8 cellular contexts compared by ENCODE assay signal in the genomic region with DNA sequence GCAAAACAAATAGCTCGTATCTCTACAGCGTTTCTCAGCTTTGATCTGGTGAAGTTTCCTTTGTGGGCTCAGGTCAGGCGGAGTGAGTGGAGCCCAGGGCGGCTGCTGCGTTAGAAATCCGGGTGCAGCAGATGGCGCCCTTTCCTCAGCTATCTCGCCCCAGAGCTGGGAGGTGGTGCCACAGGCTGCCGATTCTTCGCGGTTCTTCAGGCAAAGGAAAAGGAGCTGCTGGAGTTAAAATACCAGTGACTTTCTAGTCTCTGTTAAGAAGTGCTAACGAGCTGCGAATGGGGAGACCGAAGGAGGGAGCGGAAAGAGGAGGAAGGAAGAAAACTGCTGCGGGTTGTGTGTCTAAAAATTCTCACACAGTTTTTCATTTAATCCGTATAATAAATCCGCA.
DNase-seq lines count a peak whose midpoint lies in the region; ATAC-seq and TF ChIP-seq lines count a peak whose summit lies in the region.

No MANE protein-coding gene starts in this region.

- no peak overlapping the region for H3K4me2 ChIP-seq in H9 (ENCODE audit: insufficient read depth, insufficient read length, low read length)
- H3K4me2 ChIP-seq in Loucy (ENCODE audit: low read depth, low read length, poor library complexity, severe bottlenecking) = peak overlapping the region; percentile 53

- H2BK120ac ChIP-seq in H9 (ENCODE audit: low read depth, low read length, poor library complexity, severe bottlenecking) = no peak overlapping the region

- H3K36me3 ChIP-seq in Loucy (ENCODE audit: insufficient read depth, low read length) = no peaks in the 10 kb centered on the region
- no peaks in the 10 kb centered on the region for H3K36me3 ChIP-seq in colonic mucosa
- H3K36me3 ChIP-seq in lower lobe of right lung = no peaks in the 10 kb centered on the region

- H3K14ac ChIP-seq in H9 (ENCODE audit: insufficient read depth, low read length) = no peak overlapping the region

- no peak overlapping the region for H2BK20ac ChIP-seq in H9 (ENCODE audit: low read depth, low read length, poor library complexity, severe bottlenecking)

- no peak overlapping the region for H3K4ac ChIP-seq in H9 (ENCODE audit: low read depth, low read length)

- intact Hi-C loops in activated CD4-positive, alpha-beta T cell treated with anti-CD3 and anti-CD28 coated beads for 36 hours (cut with DNase I, micrococcal nuclease) = loop anchor here (1.0 to 10.0 kb wide), 3 partner anchors 43 to 1101 kb away; no protein-coding TSS in a partner anchor
- intact Hi-C loops in colonic mucosa (cut with DNase I) (loop anchor here (5.0 kb wide), 1 partner anchor 599 kb away; no protein-coding TSS in a partner anchor), lower lobe of right lung (cut with DNase I) (no loop called here)

- H3K27ac ChIP-seq in H9 (ENCODE audit: insufficient read length, low read depth, low read length) = no peak overlapping the region
- H3K27ac ChIP-seq in colonic mucosa = no peak overlapping the region
- H3K27ac ChIP-seq in lower lobe of right lung = no peak overlapping the region

- H3K23ac ChIP-seq in H9 (ENCODE audit: insufficient read length, low read depth, low read length) = no peak overlapping the region

- no peak overlapping the region for H2BK15ac ChIP-seq in H9 (ENCODE audit: low read depth, low read length)

- no peaks in the 10 kb centered on the region for H3K36me3 Mint-ChIP-seq in H9 (ENCODE audit: insufficient read depth in 1 of 3, low read depth in 3 of 3)
- H3K36me3 Mint-ChIP-seq in activated CD4-positive, alpha-beta T cell treated with anti-CD3 and anti-CD28 coated beads for 36 hours (ENCODE audit: low read depth) = no peaks in the 10 kb centered on the region

- H3K27me3 Mint-ChIP-seq in H9 (ENCODE audit: low read depth) = peaks cover 14% of the 10 kb centered on the region
- H3K27me3 Mint-ChIP-seq in activated CD4-positive, alpha-beta T cell treated with anti-CD3 and anti-CD28 coated beads for 36 hours = peaks cover 23% of the 10 kb centered on the region

- H3K18ac ChIP-seq in H9 (ENCODE audit: insufficient read length, low read depth, low read length) = no peak overlapping the region

- no peak overlapping the region for H2AK5ac ChIP-seq in H9 (ENCODE audit: insufficient read length, low read length)

- H3F3A ChIP-seq in Loucy (ENCODE audit: low read depth) = no peaks in the 10 kb centered on the region

- CTCF ChIA-PET in activated CD4-positive, alpha-beta T cell treated with anti-CD3 and anti-CD28 coated beads for 36 hours (lab: Charles Lee) = interaction anchor here (0.6 to 3.1 kb wide), 29 partner anchors 8 to 759 kb away, joined by 3 to 26 read pairs (median 4); a partner anchor contains a TSS

- no peak overlapping the region for H4K91ac ChIP-seq in H9 (ENCODE audit: insufficient read length, low read depth, low read length)

- H3K9me3 ChIP-seq in H9 (ENCODE audit: control insufficient read depth, low read depth, low read length) (no peaks in the 10 kb centered on the region), Loucy (ENCODE audit: insufficient read depth, low read depth, low read length) (no peaks in the 10 kb centered on the region), colonic mucosa (no peaks in the 10 kb centered on the region), lower lobe of right lung (no peaks in the 10 kb centered on the region)

- H2AFZ ChIP-seq in H9 (ENCODE audit: low read length) (peak overlapping the region; percentile 70), Loucy (ENCODE audit: low read length) (peak overlapping the region; percentile 68; the same call in 1 of the 2 replicates)

- no peaks in the 10 kb centered on the region for H3K79me1 ChIP-seq in H9 (ENCODE audit: insufficient read depth, low read depth, low read length, poor library complexity, severe bottlenecking)

- POLR2A ChIA-PET in activated CD4-positive, alpha-beta T cell treated with anti-CD3 and anti-CD28 coated beads for 36 hours (lab: Charles Lee) = no interaction called here

- H3K4me1 ChIP-seq in H9 (ENCODE audit: insufficient read depth, low read length) = no peaks in the 10 kb centered on the region
- H3K4me1 ChIP-seq in Loucy (ENCODE audit: insufficient read depth, low read length, poor library complexity, severe bottlenecking) = no peaks in the 10 kb centered on the region
- H3K4me1 ChIP-seq in colonic mucosa = peaks cover 4% of the 10 kb centered on the region
- H3K4me1 ChIP-seq in lower lobe of right lung = peaks cover 6% of the 10 kb centered on the region

- H3T11ph ChIP-seq in H9 (ENCODE audit: low read length) = no peak overlapping the region

- no CpG with 5 or more reads among the region's 18 CpGs for WGBS in H9 (ENCODE audit: extremely low coverage, insufficient read length, low lambda C conversion rate)

- no peak overlapping the region for H2BK5ac ChIP-seq in H9 (ENCODE audit: insufficient read length, low read length)

- no peaks in the 10 kb centered on the region for H3K27me3 ChIP-seq in H9 (ENCODE audit: insufficient read depth, low read length)
- H3K27me3 ChIP-seq in Loucy (ENCODE audit: insufficient read depth, low read length, poor library complexity, severe bottlenecking) = no peaks in the 10 kb centered on the region
- no peaks in the 10 kb centered on the region for H3K27me3 ChIP-seq in colonic mucosa
- H3K27me3 ChIP-seq in lower lobe of right lung (ENCODE audit: low read depth) = no peaks in the 10 kb centered on the region

- no peak overlapping the region for H4K8ac ChIP-seq in H9 (replicated peaks; ENCODE audit: insufficient read length, low read depth, low read length)

- H3K4me3 Mint-ChIP-seq in H9 = peak overlapping the region; percentile 11 to 13; a peak in 2 of 5 replicates
- H3K4me3 Mint-ChIP-seq in activated CD4-positive, alpha-beta T cell treated with anti-CD3 and anti-CD28 coated beads for 36 hours = no peak overlapping the region

- H4K20me1 ChIP-seq in H9 (ENCODE audit: control insufficient read depth, insufficient read depth, insufficient read length) (no peaks in the 10 kb centered on the region), Loucy (ENCODE audit: insufficient read depth, low read length, poor library complexity, severe bottlenecking) (no peaks in the 10 kb centered on the region)

- TF ChIP-seq CTCF in H9 (conservative IDR thresholded peaks at IDR 0.05) (peak; percentile 93), Loucy (conservative IDR thresholded peaks at IDR 0.05; ENCODE audit: low read length) (peak; percentile 95), colonic mucosa (IDR thresholded peaks at IDR 0.05) (peak; percentile 52), lower lobe of right lung (IDR thresholded peaks at IDR 0.05) (peak; percentile 81)

- no peaks in the 10 kb centered on the region for H3K9me2 ChIP-seq in Loucy (replicated peaks; ENCODE audit: low read depth, low read length)

- H3K9ac ChIP-seq in H9 (ENCODE audit: extremely low read depth, insufficient read length, low read length) (no peak overlapping the region), Loucy (ENCODE audit: low read depth, low read length, poor library complexity, severe bottlenecking) (no peak overlapping the region), colonic mucosa (ENCODE audit: low read depth in 2 of 2, low read length in 2 of 2) (no peak overlapping the region)

- H3K79me2 ChIP-seq in H9 (ENCODE audit: insufficient read depth, low read length) = no peaks in the 10 kb centered on the region
- H3K79me2 ChIP-seq in Loucy (ENCODE audit: insufficient read depth, low read length) = no peaks in the 10 kb centered on the region

- no peak overlapping the region for H3K56ac ChIP-seq in H9 (ENCODE audit: insufficient read length, low read depth, low read length)

- peak overlapping the region; percentile 42 for H3K4me3 ChIP-seq in Loucy (ENCODE audit: low read length, poor library complexity, severe bottlenecking)
- H3K4me3 ChIP-seq in colonic mucosa = no peak overlapping the region
- peak overlapping the region; percentile 12 for H3K4me3 ChIP-seq in lower lobe of right lung

- DNase-seq in GM04504 (ENCODE audit: low read depth) (peak; percentile 21), H9 (peak; percentile 91), colonic mucosa (peak; percentile 64), lower lobe of right lung (peak; percentile 69), NCI-H2227 (lab: John Stamatoyannopoulos, UW; ENCODE audit: unreplicated experiment) (no peak)
- DNase-seq in activated CD4-positive, alpha-beta T cell treated with anti-CD3 and anti-CD28 coated beads for 36 hours = peak; percentile 84
- peak; percentile 26 for DNase-seq in stimulated activated CD8-positive, alpha-beta memory T cell treated with anti-CD3 and anti-CD28 coated beads, Interleukin-12 subunit alpha, Interleukin-12 subunit beta, amount 100 ng/mL, for 4 hours (ENCODE audit: low read depth)

- H3K9me3 Mint-ChIP-seq in H9 = no peaks in the 10 kb centered on the region
- H3K9me3 Mint-ChIP-seq in activated CD4-positive, alpha-beta T cell treated with anti-CD3 and anti-CD28 coated beads for 36 hours (ENCODE audit: low read depth) = no peaks in the 10 kb centered on the region

- no peak overlapping the region; a peak in 1 of 7 replicates for H3K27ac Mint-ChIP-seq in H9
- H3K27ac Mint-ChIP-seq in activated CD4-positive, alpha-beta T cell treated with anti-CD3 and anti-CD28 coated beads for 36 hours = no peak overlapping the region

- ATAC-seq in activated CD4-positive, alpha-beta T cell treated with anti-CD3 and anti-CD28 coated beads for 36 hours = peak; percentile 96
- ATAC-seq in lower lobe of right lung = peak; percentile 87 to 93

- H2BK12ac ChIP-seq in H9 (ENCODE audit: insufficient read length, low read depth, low read length) = no peak overlapping the region

- H3K4me1 Mint-ChIP-seq in H9 = peaks cover 13 to 21% of the 10 kb centered on the region in 2 experiments
- peaks cover 4% of the 10 kb centered on the region for H3K4me1 Mint-ChIP-seq in activated CD4-positive, alpha-beta T cell treated with anti-CD3 and anti-CD28 coated beads for 36 hours

- no peak overlapping the region for H4K5ac ChIP-seq in H9 (ENCODE audit: insufficient read length, low read depth, low read length)

- no peaks in the 10 kb centered on the region for H3K23me2 ChIP-seq in H9 (ENCODE audit: insufficient read length, low read depth, low read length, poor library complexity, severe bottlenecking)
